Comparison of ENCODE assay signal across 7 cellular contexts in the genomic region with DNA sequence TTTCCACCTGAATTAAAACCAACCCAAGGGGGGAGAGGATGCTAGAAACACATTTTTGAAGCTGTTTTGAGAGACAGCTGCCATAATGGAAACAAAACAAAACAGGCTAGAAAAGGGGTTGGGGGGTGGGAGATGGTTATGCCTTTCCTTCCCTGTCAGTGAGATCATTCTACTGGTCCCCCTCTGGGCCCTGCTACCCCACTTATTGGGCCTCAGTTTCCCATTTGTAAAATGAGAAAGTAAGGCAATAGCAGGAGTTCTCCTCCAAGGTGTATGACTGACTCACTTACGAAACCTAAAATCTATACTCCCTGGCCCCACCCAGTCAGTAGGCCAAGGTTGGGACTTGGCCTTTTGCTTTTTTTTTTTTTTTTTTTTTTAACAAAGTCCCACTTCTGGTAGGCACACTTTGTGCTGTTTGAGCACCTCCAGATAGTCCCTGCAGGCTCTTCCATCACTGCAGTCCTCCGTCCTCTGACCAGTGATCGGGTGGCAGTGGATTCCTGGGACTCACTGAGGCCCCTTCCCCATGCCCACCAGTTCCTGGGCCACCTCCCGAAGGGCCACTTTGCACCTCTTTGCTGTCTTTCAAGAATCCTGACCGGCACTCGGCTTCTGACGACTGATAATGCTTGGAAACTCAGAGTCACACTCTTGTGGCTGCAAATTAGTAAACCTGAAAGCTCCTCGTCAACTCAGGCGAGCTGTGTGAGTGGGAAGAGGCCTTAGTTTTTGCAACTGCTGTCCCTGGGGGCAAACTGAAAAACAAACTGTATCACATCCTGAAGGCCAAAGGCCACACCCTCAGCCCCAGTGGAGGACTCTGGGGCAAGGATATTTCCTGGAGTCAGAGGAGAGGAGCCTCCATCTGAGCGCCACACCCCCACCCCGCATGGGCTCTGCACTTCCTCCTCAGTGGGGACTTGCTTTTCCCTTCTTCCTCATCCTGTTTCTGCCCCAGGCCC. TPM values are rescaled to one million over a fixed set of nuclear protein-coding genes. Genes with fewer than 3 reads are reported as not detected.
DNase-seq lines count a peak whose midpoint lies in the region; ATAC-seq, FAIRE-seq and TF ChIP-seq lines count a peak whose summit lies in the region.

No MANE protein-coding gene starts in this region.

- ATAC-seq in GM19328 (IDR thresholded peaks at IDR 0.05; ENCODE audit: unreplicated experiment) (peak; percentile 80), HG03103 (IDR thresholded peaks at IDR 0.05; ENCODE audit: low read depth, unreplicated experiment) (peak; percentile 77), HepG2 (no peak), upper lobe of left lung (ENCODE audit: low FRiP score in 2 of 2) (peak; percentile 36 to 86)

- no peaks in the 10 kb centered on the region for H3K36me3 ChIP-seq in HepG2 (replicated peaks in 1 of 2; ENCODE audit: control insufficient read depth in 1 of 2, insufficient read depth in 2 of 2, low read length in 2 of 2)
- no peaks in the 10 kb centered on the region for H3K36me3 ChIP-seq in upper lobe of left lung

- 29% methylated on average over 9 of the region's 11 CpGs for WGBS in HepG2 (ENCODE audit: low lambda C conversion rate)
- 59 to 67% methylated on average over 8 to 11 of the region's 11 CpGs for WGBS in upper lobe of left lung, 2 donors

- H3K4me3 ChIP-seq in HepG2 (replicated peaks in 1 of 3; ENCODE audit: insufficient read depth in 1 of 3, low read depth in 2 of 3, low read length in 3 of 3) (no peak overlapping the region), upper lobe of left lung (no peak overlapping the region), foreskin fibroblast (ENCODE audit: low read depth in 1 of 2, low read length in 2 of 2) (no peak overlapping the region)

- intact Hi-C loops in HepG2 (cut with micrococcal nuclease; ENCODE audit: unreplicated experiment): no loop called here

- TF ChIP-seq EP300 in HepG2 (IDR thresholded peaks at IDR 0.05; ENCODE audit: low read depth in 2 of 2, low read length in 2 of 2) (no peak), HepG2 (CRISPR knock-in tag; IDR thresholded peaks at IDR 0.05; ENCODE audit: borderline replicate concordance) (no peak), upper lobe of left lung (IDR thresholded peaks at IDR 0.05) (no peak)

- TF ChIP-seq POLR2A in HepG2 (IDR thresholded peaks at IDR 0.05; ENCODE audit: insufficient read depth in 1 of 2, low read depth in 2 of 2, low read length in 2 of 2): no peak
- peak in 1 of 4 donors; percentile 18 for TF ChIP-seq POLR2A in upper lobe of left lung (IDR thresholded peaks at IDR 0.05)

- H3K4me1 ChIP-seq in HepG2 (ENCODE audit: insufficient read depth, low read length) (no peaks in the 10 kb centered on the region; the same call in 1 of the 2 replicates), upper lobe of left lung (peaks cover 3 to 24% (median 15%) of the 10 kb centered on the region in 4 donors)

- peak; percentile 31 to 36 for DNase-seq in activated CD4-positive, alpha-beta T cell treated with anti-CD3 and anti-CD28 coated beads for 4 hours
- DNase-seq in HepG2 (ENCODE audit: low spot score) (no peak), upper lobe of left lung (peak in 1 of 2 donors; percentile 82), COLO668 (lab: John Stamatoyannopoulos, UW; ENCODE audit: unreplicated experiment) (no peak), foreskin fibroblast (no peak)

- H2AFZ ChIP-seq in HepG2 (ENCODE audit: low read length): no peak overlapping the region

- H3K9ac ChIP-seq in HepG2 (ENCODE audit: insufficient read depth, low read depth, low read length): no peak overlapping the region

- H3K27ac ChIP-seq in HepG2 (ENCODE audit: extremely low read length, insufficient read depth, low read length) (no peak overlapping the region), upper lobe of left lung (peak overlapping the region; percentile 7 to 73 (median 36))

- no peak for TF ChIP-seq RAD21 in HepG2 (CRISPR knock-in tag; IDR thresholded peaks at IDR 0.05)

- CTCF ChIA-PET in HepG2 (lab: Yijun Ruan, JAX; ENCODE audit: low intra/inter-chr PET ratio, low total read pairs): no interaction called here

- no peaks in the 10 kb centered on the region for H3K9me3 ChIP-seq in HepG2 (ENCODE audit: low read length)
- H3K9me3 ChIP-seq in upper lobe of left lung: no peaks in the 10 kb centered on the region

- in situ Hi-C loops in HepG2 (cut with HindIII; ENCODE audit: extremely low pct_ligation_motif_present, low pct_unique_long_range_greater_than_20kb): no loop called here

- no TSS peak for BruUV-seq in HepG2 (replicated peaks; lab: Mats Ljungman, UMichigan)

- H3K4me2 ChIP-seq in HepG2 (ENCODE audit: low read depth, low read length): no peak overlapping the region

- no peaks in the 10 kb centered on the region for H3K79me2 ChIP-seq in HepG2 (ENCODE audit: insufficient read depth, low read length)

- peaks cover 3 to 38% of the 10 kb centered on the region in 2 experiments; a peak in 3 of 5 replicates for H3K27me3 ChIP-seq in HepG2 (ENCODE audit: control insufficient read depth in 1 of 2, insufficient read depth in 2 of 2, low read length in 2 of 2)
- no peaks in the 10 kb centered on the region for H3K27me3 ChIP-seq in upper lobe of left lung

- no peak for TF ChIP-seq CTCF in HepG2 (CRISPR knock-in tag; IDR thresholded peaks at IDR 0.05)
- no peak for TF ChIP-seq CTCF in upper lobe of left lung (IDR thresholded peaks at IDR 0.05)
- TF ChIP-seq CTCF in foreskin fibroblast (IDR thresholded peaks at IDR 0.05; ENCODE audit: low read depth, low read length): no peak

- POLR2A ChIA-PET in HepG2 (lab: Yijun Ruan, JAX): no interaction called here

- H4K20me1 ChIP-seq in HepG2 (ENCODE audit: insufficient read depth, low read length): no peaks in the 10 kb centered on the region

- no peak for FAIRE-seq in HepG2 (lab: Jason Lieb, UNC)

TF ChIP-seq in HepG2, 621 proteins besides CTCF, POLR2A, EP300 and RAD21 (continues in another document):
- peak; percentile 17; the same call in 1 of the 2 replicates for TF ChIP-seq ZNF263 (CRISPR knock-in tag; IDR thresholded peaks at IDR 0.05)

RNA-seq across cellular contexts. Expression of gene PSTPIP1, which starts 6.7 kb away (rescaled TPM):
- total RNA-seq in HepG2 (2016; rRNA removed; fragmentation: Illumina TruSeq; extraction: Trizol): 8.7 and 9.2 TPM in 2 replicates
- total RNA-seq in HepG2 (2016; cell fraction: cytosol; rRNA removed; fragmentation: Illumina TruSeq; extraction: Trizol; ENCODE audit: low read depth): 5.7 and 10.5 TPM in 2 replicates
- 8.0 and 9.9 TPM in 2 replicates for total RNA-seq in HepG2 (2016; cell fraction: insoluble cytoplasmic fraction; rRNA removed; fragmentation: Illumina TruSeq; extraction: Trizol)
- 9.1 and 10.1 TPM in 2 replicates for total RNA-seq in HepG2 (2016; cell fraction: membrane; rRNA removed; fragmentation: Illumina TruSeq; extraction: Trizol)
- total RNA-seq in HepG2 (2016; cell fraction: nucleus; rRNA removed; fragmentation: Illumina TruSeq; extraction: Trizol): 2.9 and 4.0 TPM in 2 replicates
- 4.4 TPM in 2 replicates for polyA plus RNA-seq in HepG2 (2011; rRNA removed)
- polyA plus RNA-seq in HepG2 (2011; cell fraction: cytosol; rRNA removed): 3.9 and 5.6 TPM in 2 replicates
- 4.4 and 6.8 TPM in 2 replicates for polyA plus RNA-seq in HepG2 (2011; cell fraction: nucleus; rRNA removed)
- 3.9 and 7.4 TPM in 2 replicates for polyA plus RNA-seq in HepG2 (2012)
- 7.4 and 12.4 TPM in 2 replicates for polyA plus RNA-seq in HepG2 (2016; cell fraction: cytosol; fragmentation: Illumina TruSeq; extraction: Trizol; ENCODE audit: low read depth)
- 7.8 and 11.1 TPM in 2 replicates for polyA plus RNA-seq in HepG2 (2016; cell fraction: insoluble cytoplasmic fraction; fragmentation: Illumina TruSeq; extraction: Trizol; ENCODE audit: low read depth)
- polyA plus RNA-seq in HepG2 (2016; cell fraction: membrane; fragmentation: Illumina TruSeq; extraction: Trizol; ENCODE audit: low read depth): 9.1 and 13.5 TPM in 2 replicates
- 6.9 and 7.5 TPM in 2 replicates for polyA plus RNA-seq in HepG2 (2016; cell fraction: nucleus; fragmentation: Illumina TruSeq; extraction: Trizol; ENCODE audit: insufficient read depth, low read depth)
- 2.2 TPM in 1 of 2 replicates, not detected in the other for polyA minus RNA-seq in HepG2 (2011; rRNA and poly(A)+ RNA removed; ENCODE audit: low replicate concordance)
- 3.2 TPM in 1 of 2 replicates, not detected in the other for polyA minus RNA-seq in HepG2 (2011; cell fraction: cytosol; rRNA and poly(A)+ RNA removed)
- 1.8 and 2.4 TPM in 2 replicates for polyA minus RNA-seq in HepG2 (2011; cell fraction: nucleus; rRNA and poly(A)+ RNA removed)
- 10 to 100 TPM in 5 of 6 donors, 1 to 10 TPM in 1; 7.0 to 69.1 (median 20.2) TPM for total RNA-seq in upper lobe of left lung

RNA-seq across cellular contexts. Expression of gene RCN2, which starts 56.6 kb away (rescaled TPM):
- total RNA-seq in HepG2 (2016; rRNA removed; fragmentation: Illumina TruSeq; extraction: Trizol) (62.3 and 89.0 TPM in 2 replicates), upper lobe of left lung (10 to 100 TPM; 17.8 to 43.9 (median 32.7) TPM)
- total RNA-seq in HepG2 (2016; cell fraction: cytosol; rRNA removed; fragmentation: Illumina TruSeq; extraction: Trizol; ENCODE audit: low read depth): 38.4 and 44.7 TPM in 2 replicates
- total RNA-seq in HepG2 (2016; cell fraction: insoluble cytoplasmic fraction; rRNA removed; fragmentation: Illumina TruSeq; extraction: Trizol): 61.6 and 95.0 TPM in 2 replicates
- 74.7 and 94.1 TPM in 2 replicates for total RNA-seq in HepG2 (2016; cell fraction: membrane; rRNA removed; fragmentation: Illumina TruSeq; extraction: Trizol)
- 78.6 and 95.6 TPM in 2 replicates for total RNA-seq in HepG2 (2016; cell fraction: nucleus; rRNA removed; fragmentation: Illumina TruSeq; extraction: Trizol)
- polyA plus RNA-seq in HepG2 (2011; rRNA removed): 57.4 and 84.4 TPM in 2 replicates
- polyA plus RNA-seq in HepG2 (2011; cell fraction: cytosol; rRNA removed): 33.0 and 44.7 TPM in 2 replicates
- polyA plus RNA-seq in HepG2 (2011; cell fraction: nucleus; rRNA removed): 16.7 and 20.6 TPM in 2 replicates
- polyA plus RNA-seq in HepG2 (2012): 42.9 and 56.2 TPM in 2 replicates
- 79.6 and 84.5 TPM in 2 replicates for polyA plus RNA-seq in HepG2 (2016; cell fraction: cytosol; fragmentation: Illumina TruSeq; extraction: Trizol; ENCODE audit: low read depth)
- 90.9 and 101 TPM in 2 replicates for polyA plus RNA-seq in HepG2 (2016; cell fraction: insoluble cytoplasmic fraction; fragmentation: Illumina TruSeq; extraction: Trizol; ENCODE audit: low read depth)
- polyA plus RNA-seq in HepG2 (2016; cell fraction: membrane; fragmentation: Illumina TruSeq; extraction: Trizol; ENCODE audit: low read depth): 107 and 109 TPM in 2 replicates
- 183 and 188 TPM in 2 replicates for polyA plus RNA-seq in HepG2 (2016; cell fraction: nucleus; fragmentation: Illumina TruSeq; extraction: Trizol; ENCODE audit: insufficient read depth, low read depth)
- 4.9 and 5.6 TPM in 2 replicates for polyA minus RNA-seq in HepG2 (2011; rRNA and poly(A)+ RNA removed; ENCODE audit: low replicate concordance)
- 27.7 and 30.6 TPM in 2 replicates for polyA minus RNA-seq in HepG2 (2011; cell fraction: cytosol; rRNA and poly(A)+ RNA removed)
- polyA minus RNA-seq in HepG2 (2011; cell fraction: nucleus; rRNA and poly(A)+ RNA removed): 18.3 and 20.5 TPM in 2 replicates

Comparison
In these comparisons a context has a peak if more than half of its experiments do, and no peak if none do; other contexts are left out.
1. DNase-seq: peak in activated CD4-positive, alpha-beta T cell treated with anti-CD3 and anti-CD28 coated beads for 4 hours (2 of 2); none in HepG2 (single experiment), COLO668 (single experiment) and foreskin fibroblast (0 of 2).